ENCODE assay signal across 10 cellular contexts in the genomic region with DNA sequence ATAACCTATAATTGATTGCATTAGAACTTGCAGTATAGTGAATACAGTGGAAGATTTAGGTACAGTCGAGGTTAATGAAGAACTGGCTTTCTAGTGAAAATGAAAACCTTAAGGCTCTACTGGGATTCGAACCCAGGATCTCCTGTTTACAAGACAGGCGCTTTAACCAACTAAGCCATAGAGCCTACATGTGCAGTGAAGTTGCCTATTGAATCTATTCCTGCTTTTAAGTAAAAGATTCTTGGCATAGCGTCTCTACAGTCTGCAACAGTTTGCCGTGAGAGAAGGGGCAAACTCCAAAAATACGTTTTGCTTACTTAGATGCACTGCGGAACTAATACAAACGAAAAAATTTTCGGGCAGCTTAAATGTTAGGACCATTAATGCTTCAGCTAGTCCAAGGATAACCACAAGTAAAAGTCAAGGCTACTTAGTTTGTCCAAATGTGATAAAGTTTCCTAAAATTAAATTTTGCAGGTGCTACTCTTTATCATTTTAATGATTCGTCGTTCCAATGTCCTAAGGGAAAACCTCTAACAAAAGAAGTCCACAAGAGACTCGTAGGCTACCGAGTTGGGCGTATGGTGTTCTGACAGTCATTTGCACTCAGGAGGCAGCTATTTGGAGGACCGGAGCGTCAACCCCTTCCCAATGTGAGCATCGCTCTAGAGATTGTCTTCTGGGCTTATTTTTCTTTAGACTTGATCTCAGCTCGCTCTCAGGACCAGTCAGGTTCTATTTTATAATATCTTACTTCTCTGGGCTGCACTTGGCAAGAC. TPM values are rescaled to one million over a fixed set of nuclear protein-coding genes. Genes with fewer than 3 reads are reported as not detected.
DNase-seq lines count a peak whose midpoint lies in the region; ATAC-seq, FAIRE-seq and TF ChIP-seq lines count a peak whose summit lies in the region.
"Had no signal": no experiment of that assay in that cellular context is flagged by ENCODE, and none has a peak within 500 bp of the region (broad histone marks: within the 10 kb centered on the region; RNA-seq: fewer than 3 reads in every experiment).

No MANE protein-coding gene starts in this region.

- ATAC-seq in activated CD4-positive, CD25-positive, alpha-beta regulatory T cell treated with anti-CD3 and anti-CD28 coated beads, Interleukin-2, amount 50 U/mL, for 24 hours: peak; percentile 38

- no peaks in the 10 kb centered on the region for H4K20me1 ChIP-seq in osteoblast (ENCODE audit: insufficient read depth, low read length)

- H3K27me3 Mint-ChIP-seq in endodermal cell (ENCODE audit: insufficient read depth): peaks cover 22% of the 10 kb centered on the region

- 2 to 3% methylated on average over 16 to 18 of the region's 18 CpGs for WGBS in endodermal cell (ENCODE audit: insufficient coverage in 1 of 2, insufficient read length in 1 of 2), 2 experiments

- peak overlapping the region; percentile 91 for H3K4me2 ChIP-seq in osteoblast (ENCODE audit: insufficient read depth, low read length)

- no peak for DNase-seq in activated CD4-positive, CD25-positive, alpha-beta regulatory T cell treated with anti-CD3 and anti-CD28 coated beads, Interleukin-2, amount 50 U/mL, for 72 hours
- DNase-seq in HS-5 (ENCODE audit: low read depth) (peak; percentile 90), RCC 7860 (ENCODE audit: low spot score) (peak; percentile 90), endodermal cell (peak; percentile 67), osteoblast (ENCODE audit: insufficient read length, low spot score, missing footprints) (peak; percentile 91), AML-193 (lab: John Stamatoyannopoulos, UW) (no peak), mesenteric fat pad (ENCODE audit: low spot score) (no peak)
- DNase-seq: DND-41 had no signal

- H3K27me3 ChIP-seq in endodermal cell (ENCODE audit: control insufficient read depth, insufficient read depth, low read length, poor library complexity, severe bottlenecking) (peaks cover 5% of the 10 kb centered on the region), osteoblast (ENCODE audit: insufficient read depth, low read length) (peaks cover 14% of the 10 kb centered on the region)

- H3K9me3 Mint-ChIP-seq in endodermal cell: peaks cover 4% of the 10 kb centered on the region

- peaks cover 4% of the 10 kb centered on the region for H3K4me1 Mint-ChIP-seq in endodermal cell

- peak overlapping the region; percentile 78 for H3K4me3 Mint-ChIP-seq in endodermal cell

- no peak overlapping the region for H3K27ac Mint-ChIP-seq in endodermal cell

- no peak for TF ChIP-seq CTCF in endodermal cell (conservative IDR thresholded peaks at IDR 0.05)
- no peak for TF ChIP-seq CTCF in osteoblast (IDR thresholded peaks at IDR 0.05; ENCODE audit: extremely low read depth, low read depth, low read length)

- H3K36me3 ChIP-seq in endodermal cell (ENCODE audit: control insufficient read depth, insufficient read depth, low read length): no peaks in the 10 kb centered on the region
- no peaks in the 10 kb centered on the region for H3K36me3 ChIP-seq in osteoblast (ENCODE audit: insufficient read depth, low read length)
- H3K36me3 ChIP-seq: adrenal gland had no signal

- H3K4me3 ChIP-seq in endodermal cell (ENCODE audit: low read length): peak overlapping the region; percentile 96
- peak overlapping the region; percentile 78 for H3K4me3 ChIP-seq in osteoblast (ENCODE audit: insufficient read depth, low read length)

- H3K9me3 ChIP-seq in endodermal cell (ENCODE audit: control insufficient read depth, low read length) (peaks cover 5% of the 10 kb centered on the region), osteoblast (ENCODE audit: low read depth, low read length) (no peaks in the 10 kb centered on the region)

- H3K27ac ChIP-seq in endodermal cell (ENCODE audit: low read depth, low read length) (no peak overlapping the region), osteoblast (ENCODE audit: low read depth, low read length) (no peak overlapping the region)
- H3K27ac ChIP-seq: adrenal gland had no signal

- peak overlapping the region; percentile 91 for H2AFZ ChIP-seq in osteoblast (ENCODE audit: low read length)

- peak; percentile 50 for FAIRE-seq in RCC 7860 (lab: Jason Lieb, UNC)

- peak overlapping the region; percentile 29 for H3K9ac ChIP-seq in endodermal cell (ENCODE audit: extremely low read depth, low read length, poor library complexity, severe bottlenecking)

- no peaks in the 10 kb centered on the region for H3K4me1 ChIP-seq in endodermal cell (ENCODE audit: control insufficient read depth, insufficient read depth, low read length)
- H3K4me1 ChIP-seq in osteoblast (ENCODE audit: insufficient read depth, low read length): peaks cover 9% of the 10 kb centered on the region
- H3K4me1 ChIP-seq: adrenal gland had no signal

- H3K36me3 Mint-ChIP-seq in endodermal cell (ENCODE audit: low read depth): no peaks in the 10 kb centered on the region

- no peaks in the 10 kb centered on the region for H3K79me2 ChIP-seq in osteoblast (ENCODE audit: insufficient read depth, low read length)

RNA-seq across cellular contexts. Expression of gene ZSCAN23, which starts 31.3 kb away (rescaled TPM):
- total RNA-seq in endodermal cell: 1 to 10 TPM; 4.1 to 7.1 TPM
- 9.2 TPM for polyA plus RNA-seq in endodermal cell (2013, experiment 1 of 2)
- 8.4 TPM for polyA plus RNA-seq in endodermal cell (2013, experiment 2 of 2)
- 6.9 and 7.4 TPM in 2 replicates for total RNA-seq in osteoblast
- 1.5 TPM for total RNA-seq in mesenteric fat pad

RNA-seq across cellular contexts. Expression of gene GPX6, which starts 41.0 kb away (rescaled TPM):
- total RNA-seq in endodermal cell (not detected), osteoblast (not detected in 2 replicates), mesenteric fat pad (not detected)
- not detected for polyA plus RNA-seq in endodermal cell (2013, experiment 1 of 2)
- not detected for polyA plus RNA-seq in endodermal cell (2013, experiment 2 of 2)
- total RNA-seq: adrenal gland had no signal
- polyA plus RNA-seq: adrenal gland had no signal

RNA-seq across cellular contexts. Expression of gene GPX5, which starts 51.1 kb away (rescaled TPM):
- not detected for total RNA-seq in endodermal cell
- not detected for polyA plus RNA-seq in endodermal cell (2013, experiment 1 of 2)
- not detected for polyA plus RNA-seq in endodermal cell (2013, experiment 2 of 2)
- total RNA-seq in osteoblast: not detected in 2 replicates
- not detected for total RNA-seq in mesenteric fat pad
- total RNA-seq: adrenal gland had no signal
- polyA plus RNA-seq: adrenal gland had no signal

Comparison
In these comparisons a context has a peak if more than half of its experiments do, and no peak if none do; other contexts are left out.
1. DNase-seq: peak in HS-5 (single experiment), RCC 7860 (single experiment), endodermal cell (single experiment) and osteoblast (single experiment); none in activated CD4-positive, CD25-positive, alpha-beta regulatory T cell treated with anti-CD3 and anti-CD28 coated beads, Interleukin-2, amount 50 U/mL, for 72 hours (single experiment), AML-193 (0 of 2) and mesenteric fat pad (single experiment).